18 cellular contexts compared by ENCODE assay signal in genomic region chr9:74742176-74742575, GRCh38.
"Had no signal": no experiment of that assay in that cellular context is flagged by ENCODE, and none has a peak within 500 bp of the region (broad histone marks: within the 10 kb centered on the region; RNA-seq: fewer than 3 reads in every experiment).

No MANE protein-coding gene starts in this region.

- H3K36me3 Mint-ChIP-seq: stimulated activated memory B cell treated with anti-CD40 and anti-IgM and Interleukin-4, amounts not matched to agents 10 μg/mL and 1 μg/mL and 100 μg/mL, for 72 hours; type B pancreatic cell had no signal

- FAIRE-seq: urothelium cell line had no signal

- H3K27ac Mint-ChIP-seq: effector memory CD8-positive, alpha-beta T cell; naive thymus-derived CD8-positive, alpha-beta T cell; nephron progenitor cell; stimulated activated memory B cell treated with anti-CD40 and anti-IgM and Interleukin-4, amounts not matched to agents 10 μg/mL and 1 μg/mL and 100 μg/mL, for 72 hours; type B pancreatic cell had no signal

- H3K27me3 ChIP-seq: testis had no signal

- H3K9me3 Mint-ChIP-seq: effector memory CD8-positive, alpha-beta T cell; naive thymus-derived CD8-positive, alpha-beta T cell; stimulated activated memory B cell treated with anti-CD40 and anti-IgM and Interleukin-4, amounts not matched to agents 10 μg/mL and 1 μg/mL and 100 μg/mL, for 72 hours; type B pancreatic cell had no signal

- H3K36me3 ChIP-seq: esophagus squamous epithelium, lower lobe of right lung, prostate gland, sigmoid colon, tibial artery had no signal

- H3K27ac ChIP-seq: esophagus squamous epithelium, lower lobe of right lung, prostate gland, sigmoid colon, spleen, testis, tibial artery had no signal

- DNase-seq: cortex of kidney; effector memory CD8-positive, alpha-beta T cell; esophagus squamous epithelium; foreskin melanocyte; left ventricle myocardium superior; lower lobe of right lung; right cardiac atrium; sigmoid colon; spleen; stimulated activated CD4-positive, alpha-beta T cell treated with anti-CD3 and anti-CD28 coated beads, Interleukin-4, amount 100 ng/mL, for 4 hours; tibial artery had no signal

- H3K4me3 ChIP-seq: esophagus squamous epithelium, lower lobe of right lung, prostate gland, sigmoid colon, spleen, testis, tibial artery had no signal

- H3K4me1 Mint-ChIP-seq: stimulated activated memory B cell treated with anti-CD40 and anti-IgM and Interleukin-4, amounts not matched to agents 10 μg/mL and 1 μg/mL and 100 μg/mL, for 72 hours had no signal

- H3K4me3 Mint-ChIP-seq: effector memory CD8-positive, alpha-beta T cell; naive thymus-derived CD8-positive, alpha-beta T cell; nephron progenitor cell; stimulated activated memory B cell treated with anti-CD40 and anti-IgM and Interleukin-4, amounts not matched to agents 10 μg/mL and 1 μg/mL and 100 μg/mL, for 72 hours; type B pancreatic cell had no signal

- H3K9me3 ChIP-seq: esophagus squamous epithelium, lower lobe of right lung, prostate gland, sigmoid colon, spleen, testis, tibial artery had no signal

- H3K4me1 ChIP-seq: esophagus squamous epithelium, lower lobe of right lung, prostate gland, sigmoid colon, testis had no signal
